Comparison of ENCODE assay signal across 22 cellular contexts in the genomic region with DNA sequence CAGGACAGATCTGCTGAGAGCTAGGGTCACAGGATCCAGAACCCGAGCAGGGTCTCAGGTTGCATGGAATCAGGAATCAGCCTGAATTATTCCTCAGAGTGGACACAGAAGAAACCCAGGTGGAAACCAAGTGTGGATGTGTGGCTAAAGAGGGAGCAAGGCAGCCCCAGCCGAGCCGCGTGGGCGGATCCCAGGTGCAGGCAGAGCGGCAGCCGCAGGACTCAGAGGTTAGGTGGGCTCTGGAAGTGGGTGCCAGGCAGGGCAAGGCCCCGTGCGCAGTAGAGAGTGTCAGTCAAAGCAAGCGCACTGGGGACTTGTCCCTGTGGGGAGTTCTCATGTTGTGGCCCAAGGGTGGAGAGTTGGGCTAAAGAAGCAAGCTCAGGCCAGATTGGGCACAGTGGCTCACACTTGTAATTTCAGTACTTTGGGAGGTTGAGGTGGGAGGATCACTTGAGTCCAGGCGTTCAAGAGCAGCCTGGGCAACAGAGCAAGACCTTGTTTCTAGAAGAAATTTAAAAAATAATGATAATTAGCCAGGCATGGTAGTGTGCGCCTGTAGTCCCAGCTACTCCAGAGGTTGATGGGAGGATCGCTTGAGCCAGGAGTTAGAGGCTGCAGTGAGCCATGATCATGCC.
"Had no signal": no experiment of that assay in that cellular context is flagged by ENCODE, and none has a peak within 500 bp of the region (broad histone marks: within the 10 kb centered on the region; RNA-seq: fewer than 3 reads in every experiment).

No MANE protein-coding gene starts in this region.

- H3K27me3 Mint-ChIP-seq: IgD-negative memory B cell had no signal

- H3K27ac Mint-ChIP-seq: IgD-negative memory B cell had no signal

- H3K9me3 Mint-ChIP-seq: IgD-negative memory B cell had no signal

- DNase-seq: Kasumi-1, MM.1S, NCI-H1092 treated with DMSO at 0.1 percent for 48 hours, NCI-H1417, NCI-H1436 treated with DMSO at 0.1 percent for 48 hours, NCI-H1694, NCI-H187 treated with DMSO at 0.1 percent for 48 hours, NCI-H2029 treated with DMSO at 0.1 percent for 48 hours, NCI-H2171 treated with DMSO at 0.1 percent for 48 hours, NCI-H2227 treated with DMSO at 0.1 percent for 48 hours, NCI-H524, NCI-H69, NCI-H774, Right ventricle myocardium superior, RPMI8226, SIG-M5 had no signal

- H3K27ac ChIP-seq: HL-60, KMS-11, SJSA1, SK-N-MC had no signal

- H3K4me1 Mint-ChIP-seq: IgD-negative memory B cell had no signal

- H3K36me3 ChIP-seq: SJSA1 had no signal

- H3K4me2 ChIP-seq: KMS-11 had no signal

- H3K9me3 ChIP-seq: SJSA1 had no signal

- ATAC-seq: K562 had no signal

- H3K9ac ChIP-seq: KMS-11 had no signal

- H3K4me3 ChIP-seq: K562, SJSA1, SK-N-MC had no signal

- H3K36me3 Mint-ChIP-seq: IgD-negative memory B cell had no signal

- H3K4me3 Mint-ChIP-seq: IgD-negative memory B cell had no signal

- H3K4me1 ChIP-seq: SJSA1 had no signal

- H3K27me3 ChIP-seq: SJSA1 had no signal
